Comparison of ENCODE assay signal across 8 cellular contexts in genomic region chr6:53544500-53545308, GRCh38. TPM values are rescaled to one million over a fixed set of nuclear protein-coding genes. Genes with fewer than 3 reads are reported as not detected.
DNase-seq lines count a peak whose midpoint lies in the region; ATAC-seq and TF ChIP-seq lines count a peak whose summit lies in the region.

GCLC (minus strand) TSS chr6:53545101; CDS start chr6:53544645, 456 bp downstream.

- H3K36me3 ChIP-seq in breast epithelium: no peaks in the 10 kb centered on the region
- H3K36me3 ChIP-seq in smooth muscle cell (ENCODE audit: low read depth): no peaks in the 10 kb centered on the region

- intact Hi-C loops in breast epithelium (cut with DNase I; ENCODE audit: low total_unique reads): no loop called here

- in situ Hi-C loops in ACHN (cut with HindIII; ENCODE audit: low pct_ligation_motif_present, low pct_unique_long_range_greater_than_20kb, low sequenced_read_pairs): no loop called here

- TF ChIP-seq CTCF in VCaP (conservative IDR thresholded peaks at IDR 0.05) (peak; percentile 89), breast epithelium (IDR thresholded peaks at IDR 0.05) (peak in 2 of 3 donors; percentile 31 to 55), smooth muscle cell (IDR thresholded peaks at IDR 0.05; ENCODE audit: borderline replicate concordance, insufficient read depth, poor library complexity, severe bottlenecking) (peak; percentile 62)

- H3K9ac ChIP-seq in smooth muscle cell (ENCODE audit: low read depth): peak within 1 kb of the TSS; percentile 42

- peak within 1 kb of the TSS; percentile 92 for H2AFZ ChIP-seq in smooth muscle cell (ENCODE audit: low read depth)

- no peaks in the 10 kb centered on the region for H3K9me3 ChIP-seq in breast epithelium
- no peaks in the 10 kb centered on the region for H3K9me3 ChIP-seq in smooth muscle cell (replicated peaks; ENCODE audit: low read depth)

- H3K27ac ChIP-seq in VCaP (peak within 1 kb of the TSS; percentile 87), breast epithelium (peak within 1 kb of the TSS; percentile 89 to 96), smooth muscle cell (ENCODE audit: low read depth) (peak within 1 kb of the TSS; percentile 70)

- H3K4me3 ChIP-seq in breast epithelium: peak within 1 kb of the TSS; percentile 76 to 94 (median 91)
- peak within 1 kb of the TSS; percentile 90 for H3K4me3 ChIP-seq in smooth muscle cell

- peak within 1 kb of the TSS; percentile 85 for H3K4me2 ChIP-seq in smooth muscle cell

- TF ChIP-seq POLR2A in breast epithelium (IDR thresholded peaks at IDR 0.05): peak; percentile 43

- peaks cover 12% of the 10 kb centered on the region for H3F3A ChIP-seq in smooth muscle cell (ENCODE audit: low read depth)

- peaks cover 21% of the 10 kb centered on the region for H3K79me2 ChIP-seq in smooth muscle cell (ENCODE audit: low read depth)

- H3K27me3 ChIP-seq in breast epithelium (no peaks in the 10 kb centered on the region), smooth muscle cell (ENCODE audit: low read depth) (no peaks in the 10 kb centered on the region)

- DNase-seq in ACHN: peak; percentile 94
- peak; percentile 87 for DNase-seq in NCI-H2171 (lab: John Stamatoyannopoulos, UW)
- DNase-seq in breast epithelium (ENCODE audit: low spot score in 2 of 2): peak; percentile 88 to 92
- DNase-seq in iPS-NIHi11 (ENCODE audit: low spot score): peak; percentile 89
- peak; percentile 75 for DNase-seq in smooth muscle cell (lab: John Stamatoyannopoulos, UW; ENCODE audit: unreplicated experiment)

- no peaks in the 10 kb centered on the region for H3K4me1 ChIP-seq in breast epithelium
- peaks cover 8% of the 10 kb centered on the region for H3K4me1 ChIP-seq in smooth muscle cell (ENCODE audit: low read depth)

- peaks cover 2% of the 10 kb centered on the region for H4K20me1 ChIP-seq in smooth muscle cell (ENCODE audit: low read depth)

- ATAC-seq in GM18861 (IDR thresholded peaks at IDR 0.05; ENCODE audit: unreplicated experiment) (peak; percentile 58), HG03097 (IDR thresholded peaks at IDR 0.05; ENCODE audit: low FRiP score, unreplicated experiment) (peak; percentile 65)

- 2% methylated on average over 89 of the region's 100 CpGs for WGBS in smooth muscle cell (ENCODE audit: low lambda C conversion rate)

RNA-seq across cellular contexts. Expression of gene GCLC, which starts in this region (rescaled TPM):
- 10 to 100 TPM; 33.8 to 50.6 (median 39.0) TPM for total RNA-seq in breast epithelium
- total RNA-seq in smooth muscle cell: 7.1 and 9.4 TPM in 2 replicates
- 3.7 and 6.1 TPM in 2 replicates for polyA plus RNA-seq in smooth muscle cell

Comparison
In these comparisons a context has a peak if more than half of its experiments do, and no peak if none do; other contexts are left out.
1. Peak in every context shown above with its lines: DNase-seq, ATAC-seq, H3K4me3 ChIP-seq and H3K27ac ChIP-seq.